Comparison of ENCODE assay signal across 19 cellular contexts in the genomic region with DNA sequence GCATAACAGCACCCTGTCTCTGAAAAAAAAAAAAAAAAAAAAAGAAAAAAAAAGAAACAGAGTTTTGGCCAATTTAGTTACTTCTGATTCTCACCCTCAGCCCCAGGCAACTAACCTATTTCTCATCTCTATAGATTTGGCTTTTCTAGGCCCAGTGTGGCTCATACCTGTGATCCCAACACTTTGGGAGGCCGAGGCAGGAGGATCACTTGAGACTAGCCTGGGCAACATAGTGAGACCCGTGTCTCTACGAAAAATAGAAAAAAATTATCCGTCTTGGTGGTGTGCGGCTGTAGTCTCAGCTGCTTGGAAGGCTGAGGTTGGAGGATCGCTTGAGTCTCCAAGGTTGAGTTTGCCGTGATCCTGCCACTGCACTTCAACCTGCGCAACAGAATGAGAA.
"Had no signal": no experiment of that assay in that cellular context is flagged by ENCODE, and none has a peak within 500 bp of the region (broad histone marks: within the 10 kb centered on the region; RNA-seq: fewer than 3 reads in every experiment).

No MANE protein-coding gene starts in this region.

- H3K9me3 Mint-ChIP-seq: IgD-negative memory B cell had no signal

- H3K27ac ChIP-seq: SJSA1, SK-N-MC had no signal

- H3K4me3 ChIP-seq: SJSA1, SK-N-MC had no signal

- H3K9me3 ChIP-seq: SJSA1 had no signal

- H3K4me3 Mint-ChIP-seq: IgD-negative memory B cell had no signal

- H3K27me3 Mint-ChIP-seq: IgD-negative memory B cell had no signal

- H3K27ac Mint-ChIP-seq: IgD-negative memory B cell had no signal

- DNase-seq: KBM-7, NCI-H1092, NCI-H1105 treated with DMSO at 0.1 percent for 48 hours, NCI-H1417 treated with DMSO at 0.1 percent for 48 hours, NCI-H146, NCI-H1694 treated with DMSO at 0.1 percent for 48 hours, NCI-H1930, NCI-H2081, NCI-H2107, NCI-H2227 treated with DMSO at 0.1 percent for 48 hours, NCI-H524, NCI-H69, NCI-H774, Right ventricle myocardium superior, RPMI8226, SIG-M5 had no signal
